Comparison of ENCODE assay signal across 8 cellular contexts in genomic region chr6:22828179-22829062, GRCh38.
DNase-seq lines count a peak whose midpoint lies in the region; ATAC-seq and TF ChIP-seq lines count a peak whose summit lies in the region.

No MANE protein-coding gene starts in this region.

- H3K36me3 ChIP-seq in ACC112 (ENCODE audit: insufficient read depth, low read length), result no peaks in the 10 kb centered on the region
- no peaks in the 10 kb centered on the region for H3K36me3 ChIP-seq in PC-3 (ENCODE audit: low read depth, low read length)
- H3K36me3 ChIP-seq in neuronal stem cell (replicated peaks in 1 of 2; ENCODE audit: control insufficient read depth in 2 of 2, insufficient read depth in 2 of 2, low read length in 2 of 2), result no peaks in the 10 kb centered on the region

- DNase-seq in H9 (peak; percentile 59), PC-3 (peak; percentile 97), epithelial cell of proximal tubule (ENCODE audit: low read depth) (peak; percentile 98), neuronal stem cell (ENCODE audit: low spot score) (peak; percentile 36)
- DNase-seq in activated naive CD8-positive, alpha-beta T cell treated with anti-CD3 and anti-CD28 coated beads for 36 hours, result no peak

- 0 out of 5 replicates have a peak, but pooled peaks cover 0 to 2% of the 10 kb centered on the region in 2 experiments for H3K9me3 Mint-ChIP-seq in H9
- H3K9me3 Mint-ChIP-seq in activated naive CD8-positive, alpha-beta T cell treated with anti-CD3 and anti-CD28 coated beads for 36 hours, result no peaks in the 10 kb centered on the region
- no peaks in the 10 kb centered on the region for H3K9me3 Mint-ChIP-seq in activated T-helper 17 cell treated with anti-CD3 and anti-CD28 coated beads, Interleukin-2, amount 50 U/mL, for 72 hours

- POLR2A ChIA-PET in PC-3 (lab: Charles Lee; ENCODE audit: unreplicated experiment), result interaction anchor here (0.5 kb wide), 1 partner anchor 12 kb away, joined by 3 read pairs; no protein-coding TSS in a partner anchor

- H3K23ac ChIP-seq in H9 (ENCODE audit: insufficient read length, low read depth, low read length) (no peak overlapping the region), neuronal stem cell (ENCODE audit: low read depth, low read length, poor library complexity) (no peak overlapping the region)

- ATAC-seq in PC-3, result peak; percentile 55
- ATAC-seq in activated T-helper 17 cell treated with anti-CD3 and anti-CD28 coated beads, Interleukin-2, amount 50 U/mL, for 72 hours (replicated peaks), result no peak
- ATAC-seq in GM19395 (IDR thresholded peaks at IDR 0.05; ENCODE audit: unreplicated experiment), result no peak

- CTCF ChIA-PET in PC-3 (lab: Charles Lee), result no interaction called here

- H2BK20ac ChIP-seq in H9 (ENCODE audit: low read depth, low read length, poor library complexity, severe bottlenecking), result no peak overlapping the region

- H3K56ac ChIP-seq in H9 (ENCODE audit: insufficient read length, low read depth, low read length), result no peak overlapping the region

- H3K4me2 ChIP-seq in H9 (ENCODE audit: insufficient read depth, insufficient read length, low read length) (no peak overlapping the region), PC-3 (ENCODE audit: low read length) (peak overlapping the region; percentile 80), neuronal stem cell (ENCODE audit: insufficient read depth, low read length, poor library complexity, severe bottlenecking) (no peak overlapping the region)

- H3K79me2 ChIP-seq in ACC112 (ENCODE audit: control insufficient read depth, insufficient read depth, low read length, unreplicated experiment) (no peaks in the 10 kb centered on the region), H9 (ENCODE audit: insufficient read depth, low read length) (no peaks in the 10 kb centered on the region), PC-3 (ENCODE audit: low read length) (no peaks in the 10 kb centered on the region)

- BruUV-seq in PC-3 (replicated peaks; lab: Mats Ljungman, UMichigan), result no TSS peak

- no peak overlapping the region for H2BK15ac ChIP-seq in H9 (ENCODE audit: low read depth, low read length)
- H2BK15ac ChIP-seq in neuronal stem cell (ENCODE audit: low read length), result no peak overlapping the region

- H3K4me3 Mint-ChIP-seq in H9, result peak overlapping the region in 1 of 2 experiments; percentile 3; a peak in 2 of 5 replicates
- no peak overlapping the region for H3K4me3 Mint-ChIP-seq in activated naive CD8-positive, alpha-beta T cell treated with anti-CD3 and anti-CD28 coated beads for 36 hours
- H3K4me3 Mint-ChIP-seq in activated T-helper 17 cell treated with anti-CD3 and anti-CD28 coated beads, Interleukin-2, amount 50 U/mL, for 72 hours, result no peak overlapping the region

- intact Hi-C loops in PC-3 (cut with micrococcal nuclease), result loop anchor here (1.0 to 10.0 kb wide), 13 partner anchors 59 to 1236 kb away; partner anchors contain the start of gene SOX4

- H3K4ac ChIP-seq in H9 (ENCODE audit: low read depth, low read length), result no peak overlapping the region
- H3K4ac ChIP-seq in neuronal stem cell (ENCODE audit: low read length), result no peak overlapping the region

- H3T11ph ChIP-seq in H9 (ENCODE audit: low read length), result no peak overlapping the region

- TF ChIP-seq CTCF in H9 (conservative IDR thresholded peaks at IDR 0.05), result peak; percentile 82
- TF ChIP-seq CTCF in PC-3 (conservative IDR thresholded peaks at IDR 0.05; ENCODE audit: low read depth, low read length), result peak; percentile 94
- TF ChIP-seq CTCF in epithelial cell of proximal tubule (conservative IDR thresholded peaks at IDR 0.05; ENCODE audit: low read depth, low read length), result peak; percentile 94

- H2BK12ac ChIP-seq in H9 (ENCODE audit: insufficient read length, low read depth, low read length) (no peak overlapping the region), neuronal stem cell (ENCODE audit: low read length) (no peak overlapping the region)

- no peak overlapping the region for H3K18ac ChIP-seq in H9 (ENCODE audit: insufficient read length, low read depth, low read length)
- no peak overlapping the region for H3K18ac ChIP-seq in neuronal stem cell (ENCODE audit: low read length)

- no CpG with 5 or more reads among the region's 13 CpGs for WGBS in H9 (ENCODE audit: extremely low coverage, insufficient read length, low lambda C conversion rate)
- WGBS in neuronal stem cell (ENCODE audit: extremely low coverage in 2 of 2, insufficient read length in 2 of 2, insufficient replicate concordance in 1 of 2), 2 donors, result no CpG with 5 or more reads among the region's 13 CpGs

- H3K9me3 ChIP-seq in H9 (ENCODE audit: control insufficient read depth, low read depth, low read length) (no peaks in the 10 kb centered on the region), PC-3 (ENCODE audit: low read length) (no peaks in the 10 kb centered on the region), neuronal stem cell (replicated peaks in 1 of 2; ENCODE audit: control insufficient read depth in 2 of 2, insufficient read depth in 1 of 2, low read depth in 1 of 2, low read length in 2 of 2) (peaks cover 0 to 4% of the 10 kb centered on the region in 2 donors)

- peak overlapping the region; percentile 82 for H3K27ac ChIP-seq in ACC112 (ENCODE audit: low read depth, low read length)
- no peak overlapping the region for H3K27ac ChIP-seq in H9 (ENCODE audit: insufficient read length, low read depth, low read length)
- H3K27ac ChIP-seq in PC-3 (ENCODE audit: low read length), result peak overlapping the region; percentile 77
- H3K27ac ChIP-seq in neuronal stem cell (replicated peaks; ENCODE audit: low read length), result no peak overlapping the region

- H3K79me1 ChIP-seq in H9 (ENCODE audit: insufficient read depth, low read depth, low read length, poor library complexity, severe bottlenecking) (no peaks in the 10 kb centered on the region), neuronal stem cell (ENCODE audit: low read depth, low read length) (no peaks in the 10 kb centered on the region)

- H3K27ac Mint-ChIP-seq in H9, result peak overlapping the region; percentile 68 to 83 (median 78); a peak in 6 of 7 replicates
- no peak overlapping the region for H3K27ac Mint-ChIP-seq in activated naive CD8-positive, alpha-beta T cell treated with anti-CD3 and anti-CD28 coated beads for 36 hours
- no peak overlapping the region for H3K27ac Mint-ChIP-seq in activated T-helper 17 cell treated with anti-CD3 and anti-CD28 coated beads, Interleukin-2, amount 50 U/mL, for 72 hours

- H4K20me1 ChIP-seq in H9 (ENCODE audit: control insufficient read depth, insufficient read depth, insufficient read length) (no peaks in the 10 kb centered on the region), PC-3 (ENCODE audit: low read length) (no peaks in the 10 kb centered on the region)

- peaks cover 7% of the 10 kb centered on the region for H3F3A ChIP-seq in PC-3 (ENCODE audit: low read length, unreplicated experiment)

- H3K4me3 ChIP-seq in ACC112 (ENCODE audit: low read depth, low read length) (peak overlapping the region; percentile 46; the same call in 1 of the 2 replicates), PC-3 (ENCODE audit: low read length) (peak overlapping the region; percentile 42), epithelial cell of proximal tubule (ENCODE audit: low read depth, low read length) (peak overlapping the region; percentile 38), neuronal stem cell (ENCODE audit: low read length in 2 of 2) (no peak overlapping the region)

- H2AFZ ChIP-seq in ACC112 (ENCODE audit: low read length, unreplicated experiment), result peak overlapping the region; percentile 54
- peak overlapping the region; percentile 7 for H2AFZ ChIP-seq in H9 (ENCODE audit: low read length)
- H2AFZ ChIP-seq in PC-3 (ENCODE audit: low read length), result peak overlapping the region; percentile 61
- peak overlapping the region; percentile 53 for H2AFZ ChIP-seq in neuronal stem cell (ENCODE audit: low read length)

- H3K4me1 Mint-ChIP-seq in H9, result peaks cover 10 to 14% of the 10 kb centered on the region in 2 experiments
- no peaks in the 10 kb centered on the region for H3K4me1 Mint-ChIP-seq in activated naive CD8-positive, alpha-beta T cell treated with anti-CD3 and anti-CD28 coated beads for 36 hours
- no peaks in the 10 kb centered on the region for H3K4me1 Mint-ChIP-seq in activated T-helper 17 cell treated with anti-CD3 and anti-CD28 coated beads, Interleukin-2, amount 50 U/mL, for 72 hours

- H3K27me3 Mint-ChIP-seq in H9 (ENCODE audit: low read depth), result no peaks in the 10 kb centered on the region
- H3K27me3 Mint-ChIP-seq in activated naive CD8-positive, alpha-beta T cell treated with anti-CD3 and anti-CD28 coated beads for 36 hours, result peaks cover 4% of the 10 kb centered on the region
- no peaks in the 10 kb centered on the region for H3K27me3 Mint-ChIP-seq in activated T-helper 17 cell treated with anti-CD3 and anti-CD28 coated beads, Interleukin-2, amount 50 U/mL, for 72 hours

- no peaks in the 10 kb centered on the region for H3K23me2 ChIP-seq in H9 (ENCODE audit: insufficient read length, low read depth, low read length, poor library complexity, severe bottlenecking)

- H4K5ac ChIP-seq in H9 (ENCODE audit: insufficient read length, low read depth, low read length), result no peak overlapping the region

- H2BK120ac ChIP-seq in H9 (ENCODE audit: low read depth, low read length, poor library complexity, severe bottlenecking), result no peak overlapping the region
- H2BK120ac ChIP-seq in neuronal stem cell (ENCODE audit: low read depth, low read length), result no peak overlapping the region

- H3K14ac ChIP-seq in H9 (ENCODE audit: insufficient read depth, low read length), result no peak overlapping the region
- H3K14ac ChIP-seq in neuronal stem cell (ENCODE audit: low read length), result no peak overlapping the region

- H4K8ac ChIP-seq in H9 (replicated peaks; ENCODE audit: insufficient read length, low read depth, low read length) (no peak overlapping the region), neuronal stem cell (ENCODE audit: low read depth, low read length) (no peak overlapping the region)

- no peaks in the 10 kb centered on the region; a peak in 1 of 7 replicates for H3K36me3 Mint-ChIP-seq in H9 (ENCODE audit: insufficient read depth in 1 of 3, low read depth in 3 of 3)
- H3K36me3 Mint-ChIP-seq in activated naive CD8-positive, alpha-beta T cell treated with anti-CD3 and anti-CD28 coated beads for 36 hours, result no peaks in the 10 kb centered on the region
- no peaks in the 10 kb centered on the region for H3K36me3 Mint-ChIP-seq in activated T-helper 17 cell treated with anti-CD3 and anti-CD28 coated beads, Interleukin-2, amount 50 U/mL, for 72 hours (ENCODE audit: low read depth)

- H3K4me1 ChIP-seq in ACC112 (ENCODE audit: control insufficient read depth, insufficient read depth, low read length, unreplicated experiment) (peaks cover 26% of the 10 kb centered on the region), H9 (ENCODE audit: insufficient read depth, low read length) (0 out of 2 replicates have a peak, but pooled peaks cover 3% of the 10 kb centered on the region), PC-3 (ENCODE audit: insufficient read depth, low read length) (peaks cover 42% of the 10 kb centered on the region), neuronal stem cell (ENCODE audit: control insufficient read depth in 2 of 2, insufficient read depth in 1 of 2, low read depth in 1 of 2, low read length in 2 of 2) (peaks cover 0 to 7% of the 10 kb centered on the region in 2 donors)

- no peak overlapping the region for H3K9ac ChIP-seq in H9 (ENCODE audit: extremely low read depth, insufficient read length, low read length)
- H3K9ac ChIP-seq in PC-3 (ENCODE audit: low read length), result peak overlapping the region; percentile 33
- H3K9ac ChIP-seq in neuronal stem cell (ENCODE audit: low read depth, low read length, poor library complexity), result no peak overlapping the region

- H4K91ac ChIP-seq in H9 (ENCODE audit: insufficient read length, low read depth, low read length), result no peak overlapping the region
- no peak overlapping the region for H4K91ac ChIP-seq in neuronal stem cell (ENCODE audit: low read depth, low read length, poor library complexity)

- no peaks in the 10 kb centered on the region for H3K9me2 ChIP-seq in PC-3 (replicated peaks; ENCODE audit: low read length)

- H3K27me3 ChIP-seq in ACC112 (ENCODE audit: insufficient read depth, low read length) (no peaks in the 10 kb centered on the region), H9 (ENCODE audit: insufficient read depth, low read length) (no peaks in the 10 kb centered on the region), PC-3 (ENCODE audit: low read length) (no peaks in the 10 kb centered on the region), neuronal stem cell (ENCODE audit: control insufficient read depth in 3 of 3, insufficient read depth in 3 of 3, low read depth in 1 of 3, low read length in 3 of 3) (no peaks in the 10 kb centered on the region)

- H2BK5ac ChIP-seq in H9 (ENCODE audit: insufficient read length, low read length), result no peak overlapping the region
- H2BK5ac ChIP-seq in neuronal stem cell (ENCODE audit: low read length), result no peak overlapping the region

- H2AK5ac ChIP-seq in H9 (ENCODE audit: insufficient read length, low read length) (no peak overlapping the region), neuronal stem cell (ENCODE audit: low read depth, low read length) (no peak overlapping the region)

Comparison
In these comparisons a context has a peak if more than half of its experiments do, and no peak if none do; other contexts are left out.
1. H2AFZ ChIP-seq: peak in every context shown above with its lines; median percentile 61 in PC-3; 54 in ACC112; 53 in neuronal stem cell; 7 in H9.
2. H3K27ac ChIP-seq: peak in ACC112 (single experiment) and PC-3 (single experiment); none in H9 (single experiment) and neuronal stem cell (single experiment).
3. H3K4me3 ChIP-seq: peak in ACC112 (single experiment), PC-3 (single experiment) and epithelial cell of proximal tubule (single experiment); none in neuronal stem cell (0 of 2).
4. H3K27ac Mint-ChIP-seq: peak in H9 (3 of 3); none in activated naive CD8-positive, alpha-beta T cell treated with anti-CD3 and anti-CD28 coated beads for 36 hours (single experiment) and activated T-helper 17 cell treated with anti-CD3 and anti-CD28 coated beads, Interleukin-2, amount 50 U/mL, for 72 hours (single experiment).
5. Peak in every context shown above with its lines, with median percentiles within 50 percentile points of each other: CTCF ChIP-seq.